19 cellular contexts compared by ENCODE assay signal in genomic region chr7:71271203-71271602, GRCh38.
"Had no signal": no experiment of that assay in that cellular context is flagged by ENCODE, and none has a peak within 500 bp of the region (broad histone marks: within the 10 kb centered on the region; RNA-seq: fewer than 3 reads in every experiment).

No MANE protein-coding gene starts in this region.

- DNase-seq: activated CD4-positive, alpha-beta T cell treated with anti-CD3 and anti-CD28 coated beads, Interleukin-2, amount 10 ng/mL, durations not matched to agents 24 days and 14 days; activated CD8-positive, alpha-beta T cell treated with anti-CD3 and anti-CD28 coated beads, Interleukin-2, amount 10 ng/mL, durations not matched to agents 7 days and 5 days; activated naive CD4-positive, alpha-beta T cell treated with anti-CD3 and anti-CD28 coated beads for 36 hours; activated T-cell treated with anti-CD3 and anti-CD28 coated beads, Interleukin-2, amount 50 U/mL, for 24 hours; anterior cingulate cortex; cortex of kidney; erythroblast; head of caudate nucleus; midbrain; naive B cell; retina; stimulated activated CD4-positive, alpha-beta T cell treated with anti-CD3 and anti-CD28 coated beads, Interleukin-2, amount 100 ng/mL, for 24 hours; stimulated activated naive CD4-positive, alpha-beta T cell treated with Interleukin-2 at 50 U/mL for 16 hours; T1000; trophoblast cell had no signal

- ATAC-seq: activated CD8-positive, alpha-beta T cell treated with anti-CD3 and anti-CD28 coated beads, Interleukin-2, amount 10 ng/mL, durations not matched to agents 7 days and 5 days; left lobe of liver had no signal

- H3K4me1 ChIP-seq: parathyroid adenoma had no signal

- H3K9ac ChIP-seq: parathyroid adenoma had no signal

- H3K27ac ChIP-seq: parathyroid adenoma had no signal

- FAIRE-seq: frontal cortex, keratinocyte had no signal
